ENCODE assay signal across 15 cellular contexts in the genomic region with DNA sequence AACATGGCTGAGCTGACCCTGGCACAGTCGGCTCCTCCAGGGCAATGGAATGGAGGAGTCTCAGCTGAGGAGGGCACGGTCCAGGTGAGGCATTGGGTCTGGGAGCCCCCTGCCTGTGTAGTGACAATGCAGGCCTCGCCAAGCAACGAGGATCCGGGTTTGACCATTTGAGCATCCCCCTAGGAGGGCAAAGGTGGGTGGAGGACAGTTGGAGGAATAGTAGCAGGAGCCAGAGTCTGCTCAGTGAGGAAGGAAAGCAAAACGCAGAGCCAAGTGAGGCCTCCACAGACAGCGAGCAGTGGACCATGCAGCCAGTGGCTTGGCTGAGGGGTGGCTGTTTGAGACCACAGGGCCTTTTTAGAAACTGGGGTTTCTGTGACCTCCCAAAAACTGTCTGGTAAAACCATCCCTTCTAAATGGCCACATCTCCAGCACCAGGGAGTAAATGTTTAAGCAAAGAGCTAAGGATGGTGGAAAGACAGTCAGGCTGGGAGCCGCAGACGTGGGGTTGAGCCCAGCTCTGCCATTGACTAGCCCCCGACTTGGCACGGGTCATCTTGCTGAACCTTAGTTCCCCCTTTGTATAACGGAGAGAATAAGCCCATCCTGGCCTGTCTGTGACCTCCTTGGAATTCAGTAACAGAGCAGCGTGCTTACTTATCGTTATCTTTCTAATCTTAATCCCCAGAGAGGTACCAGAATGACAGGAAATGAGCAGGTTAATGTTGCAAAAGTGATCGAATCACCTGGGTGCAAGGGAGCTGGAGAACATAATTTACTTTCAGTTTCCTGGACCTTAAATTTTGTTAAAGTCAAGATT. TPM values are rescaled to one million over a fixed set of nuclear protein-coding genes. Genes with fewer than 3 reads are reported as not detected.
A peak's percentile ranks its signal among the peaks of the same experiment; 100 is the strongest.
DNase-seq lines count a peak whose midpoint lies in the region; ATAC-seq, FAIRE-seq and TF ChIP-seq lines count a peak whose summit lies in the region.
"Had no signal": no experiment of that assay in that cellular context is flagged by ENCODE, and none has a peak within 500 bp of the region (broad histone marks: within the 10 kb centered on the region; RNA-seq: fewer than 3 reads in every experiment).

No MANE protein-coding gene starts in this region.

- H3K27me3 Mint-ChIP-seq in T-helper 1 cell treated with Interleukin-12 subunit alpha and Interleukin-12 subunit beta and Interleukin-4 antibody, amounts not matched to agents 30 μg/mL and 1 μg/mL, for 36 hours (ENCODE audit: low read depth): no peaks in the 10 kb centered on the region

- SMC1A ChIA-PET in GM12878 (lab: Charles Lee; ENCODE audit: uncharacterized antibody, unreplicated experiment): interaction anchor here (1.3 to 9.0 kb wide), 10 partner anchors 12 to 80 kb away, joined by 3 to 119 read pairs (median 8); no protein-coding TSS in a partner anchor

- H3K4me3 ChIP-seq in GM12878 (peak overlapping the region; percentile 7; the same call in 1 of the 2 replicates), retinal pigment epithelial cell (ENCODE audit: low read length) (no peak overlapping the region)
- H3K4me3 ChIP-seq: lung, prostate gland, SK-N-MC had no signal

- DNase-seq in T-helper 1 cell (no peak), GM12878 (ENCODE audit: low read depth, low spot score) (no peak), retinal pigment epithelial cell (ENCODE audit: low read depth) (peak; percentile 24), NCI-H2227 (lab: John Stamatoyannopoulos, UW; ENCODE audit: unreplicated experiment) (no peak), CD1c-positive myeloid dendritic cell (ENCODE audit: extremely low spot score) (no peak)
- DNase-seq: brain microvascular endothelial cell, hypothalamus, NCI-H1694 had no signal

- H3K36me3 ChIP-seq in GM12878 (ENCODE audit: control insufficient read depth in 2 of 2, insufficient read depth in 2 of 2, low read length in 1 of 2): peaks cover 0 to 4% of the 10 kb centered on the region in 2 experiments; a peak in 1 of 4 replicates
- H3K36me3 ChIP-seq: prostate gland had no signal

- H3K79me2 ChIP-seq in GM12878 (ENCODE audit: control insufficient read depth, insufficient read depth, low read length): no peaks in the 10 kb centered on the region

- TF ChIP-seq RAD21 in GM12878 (IDR thresholded peaks at IDR 0.05; ENCODE audit: insufficient read depth, low read depth, low read length): no peak

- no peak overlapping the region for H2AFZ ChIP-seq in GM12878 (ENCODE audit: control insufficient read depth, low read depth, low read length)

- H3K9ac ChIP-seq in GM12878 (ENCODE audit: control insufficient read depth, insufficient read depth, low read length): no peak overlapping the region

- peaks cover 24% of the 10 kb centered on the region for H3K36me3 Mint-ChIP-seq in T-helper 1 cell treated with Interleukin-12 subunit alpha and Interleukin-12 subunit beta and Interleukin-4 antibody, amounts not matched to agents 30 μg/mL and 1 μg/mL, for 36 hours (ENCODE audit: low read depth)

- H3K27me3 ChIP-seq in GM12878 (replicated peaks in 1 of 2; ENCODE audit: control insufficient read depth in 2 of 2, insufficient read depth in 2 of 2, low read length in 1 of 2): no peaks in the 10 kb centered on the region; a peak in 1 of 4 replicates
- H3K27me3 ChIP-seq: brain microvascular endothelial cell had no signal

- no peak for TF ChIP-seq CTCF in GM12878 (IDR thresholded peaks at IDR 0.05 in 2 of 3, conservative IDR thresholded peaks at IDR 0.05 in 1 of 3; ENCODE audit: control insufficient read depth in 2 of 3, extremely low read depth in 1 of 3, insufficient read depth in 1 of 3, low read depth in 3 of 3, low read length in 3 of 3)
- TF ChIP-seq CTCF in retinal pigment epithelial cell (conservative IDR thresholded peaks at IDR 0.05; ENCODE audit: low read depth, low read length): no peak

- no peaks in the 10 kb centered on the region for H3K9me3 Mint-ChIP-seq in T-helper 1 cell treated with Interleukin-12 subunit alpha and Interleukin-12 subunit beta and Interleukin-4 antibody, amounts not matched to agents 30 μg/mL and 1 μg/mL, for 36 hours

- no peaks in the 10 kb centered on the region for H3K9me3 ChIP-seq in GM12878 (replicated peaks; ENCODE audit: control insufficient read depth, insufficient read depth, low read length)
- H3K9me3 ChIP-seq: prostate gland had no signal

- POLR2A ChIA-PET in GM12878 (lab: Charles Lee): interaction anchor here (1.3 to 3.8 kb wide), 2 partner anchors 14 to 17 kb away, joined by 5 to 20 read pairs; no protein-coding TSS in a partner anchor

- H3K27ac ChIP-seq in GM12878 (ENCODE audit: control insufficient read depth, insufficient read depth): no peak overlapping the region
- H3K27ac ChIP-seq: 22Rv1, brain microvascular endothelial cell, prostate gland, SK-N-MC had no signal

- peak in 1 of 2 experiments; percentile 32; a peak in 1 of 4 replicates for TF ChIP-seq EP300 in GM12878 (IDR thresholded peaks at IDR 0.05; ENCODE audit: borderline replicate concordance in 1 of 2, control insufficient read depth in 1 of 2, low read depth in 2 of 2, low read length in 2 of 2)

- RAD21 ChIA-PET in GM12878 (lab: Charles Lee; ENCODE audit: unreplicated experiment): interaction anchor here (1.0 to 6.0 kb wide), 9 partner anchors 8 to 81 kb away, joined by 3 to 66 read pairs (median 3); a partner anchor contains a TSS

- peak; percentile 35 for ATAC-seq in HG03460 (IDR thresholded peaks at IDR 0.05; ENCODE audit: unreplicated experiment)
- peak; percentile 56 for ATAC-seq in GM12878
- no peak for ATAC-seq in GM18519 (IDR thresholded peaks at IDR 0.05; ENCODE audit: low FRiP score, unreplicated experiment)

- in situ Hi-C loops in GM12878 (cut with MboI): no loop called here

- CTCF ChIA-PET in GM12878 (lab: Yijun Ruan, JAX): interaction anchor here (1.0 to 7.3 kb wide), 5 partner anchors 12 to 60 kb away, joined by 3 to 41 read pairs (median 8); no protein-coding TSS in a partner anchor

- H3K4me1 Mint-ChIP-seq in T-helper 1 cell treated with Interleukin-12 subunit alpha and Interleukin-12 subunit beta and Interleukin-4 antibody, amounts not matched to agents 30 μg/mL and 1 μg/mL, for 36 hours (ENCODE audit: low read depth): peaks cover 45% of the 10 kb centered on the region

- peak overlapping the region; percentile 12 for H3K27ac Mint-ChIP-seq in T-helper 1 cell treated with Interleukin-12 subunit alpha and Interleukin-12 subunit beta and Interleukin-4 antibody, amounts not matched to agents 30 μg/mL and 1 μg/mL, for 36 hours

- H4K20me1 ChIP-seq in GM12878 (ENCODE audit: control insufficient read depth, insufficient read depth): no peaks in the 10 kb centered on the region

- H3K4me1 ChIP-seq in GM12878 (ENCODE audit: control insufficient read depth, insufficient read depth, low read length): peaks cover 37% of the 10 kb centered on the region
- H3K4me1 ChIP-seq: prostate gland had no signal

- BruUV-seq in GM12878 (replicated peaks; lab: Mats Ljungman, UMichigan): no TSS peak

- no peak for TF ChIP-seq POLR2A in GM12878 (IDR thresholded peaks at IDR 0.05; ENCODE audit: low read depth, low read length)

- no peak overlapping the region for H3K4me3 Mint-ChIP-seq in T-helper 1 cell treated with Interleukin-12 subunit alpha and Interleukin-12 subunit beta and Interleukin-4 antibody, amounts not matched to agents 30 μg/mL and 1 μg/mL, for 36 hours

- FAIRE-seq in GM12878 (lab: Jason Lieb, UNC): peak; percentile 85

- 28% methylated on average over 15 of the region's 15 CpGs for WGBS in GM12878 (ENCODE audit: insufficient coverage, insufficient replicate concordance, low lambda C conversion rate, missing lambda C conversion rate)

- peak overlapping the region; percentile 81 for H3K4me2 ChIP-seq in GM12878 (ENCODE audit: control insufficient read depth, insufficient read depth)

- intact Hi-C loops in GM12878 (cut with micrococcal nuclease; ENCODE audit: unreplicated experiment): loop anchor here (1.0 kb wide), 1 partner anchor 17 kb away; no protein-coding TSS in a partner anchor

TF ChIP-seq in GM12878, 131 proteins besides CTCF, POLR2A, EP300 and RAD21 (continues in another document):
- TF ChIP-seq SRF (IDR thresholded peaks at IDR 0.05; ENCODE audit: low read depth in 2 of 2, low read length in 2 of 2) (0 out of 4 replicates have a peak, but pooled peaks of 1 of the 2 experiments have one; percentile 5), IKZF2 (IDR thresholded peaks at IDR 0.05) (peak in 1 of 2 experiments; percentile 30; a peak in 1 of 4 replicates), HDGF (IDR thresholded peaks at IDR 0.05) (no peak), NFIC (IDR thresholded peaks at IDR 0.05; ENCODE audit: low read depth, low read length) (0 out of 2 replicates have a peak, but pooled peaks have one; percentile 27), RCOR1 (conservative IDR thresholded peaks at IDR 0.05; ENCODE audit: low read depth, low read length) (no peak), MTA2 (IDR thresholded peaks at IDR 0.05; ENCODE audit: low read depth) (peak; percentile 20; the same call in 1 of the 2 replicates), STAT1 (conservative IDR thresholded peaks at IDR 0.05) (no peak)
- TF ChIP-seq, protein P1, sequence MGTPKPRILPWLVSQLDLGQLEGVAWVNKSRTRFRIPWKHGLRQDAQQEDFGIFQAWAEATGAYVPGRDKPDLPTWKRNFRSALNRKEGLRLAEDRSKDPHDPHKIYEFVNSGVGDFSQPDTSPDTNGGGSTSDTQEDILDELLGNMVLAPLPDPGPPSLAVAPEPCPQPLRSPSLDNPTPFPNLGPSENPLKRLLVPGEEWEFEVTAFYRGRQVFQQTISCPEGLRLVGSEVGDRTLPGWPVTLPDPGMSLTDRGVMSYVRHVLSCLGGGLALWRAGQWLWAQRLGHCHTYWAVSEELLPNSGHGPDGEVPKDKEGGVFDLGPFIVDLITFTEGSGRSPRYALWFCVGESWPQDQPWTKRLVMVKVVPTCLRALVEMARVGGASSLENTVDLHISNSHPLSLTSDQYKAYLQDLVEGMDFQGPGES (IDR thresholded peaks at IDR 0.05): no peak

RNA-seq across cellular contexts. Expression of a gene that starts 46.8 kb away (rescaled TPM):
- total RNA-seq in GM12878 (2013; cell fraction: nucleolus; rRNA removed): 60.8 and 68.6 TPM in 2 replicates
- total RNA-seq in GM12878 (2014; rRNA removed) (61.8 and 75.1 TPM in 2 replicates), GM12878 (2014; rRNA removed; fragmentation: Illumina TruSeq; extraction: Trizol) (73.5 and 74.7 TPM in 2 replicates), GM12878 (2021) (51.2 and 54.4 TPM in 2 replicates)
- 12.6 TPM for polyA plus RNA-seq in GM12878 (2011; ENCODE audit: low read depth)
- polyA plus RNA-seq in GM12878 (2011; rRNA removed) (92.6 and 138 TPM in 2 replicates), GM12878 (2014; fragmentation: Illumina TruSeq; extraction: Trizol) (61.0 and 74.5 TPM in 2 replicates), GM12878 (2014; fragmentation: Nextera tagmentation; extraction: Ambion mirVana) (10 to 100 TPM; 27.1 to 39.0 TPM), GM12878 (2014; rRNA removed) (43.9 and 52.4 TPM in 2 replicates), GM12878 (2016; fragmentation: Nextera tagmentation; extraction: Ambion mirVana) (10 to 100 TPM; 92.3 to 97.3 TPM)
- polyA plus RNA-seq in GM12878 (2011; cell fraction: cytosol; rRNA removed): 32.5 and 34.3 TPM in 2 replicates
- polyA plus RNA-seq in GM12878 (2011; cell fraction: nucleus; rRNA removed): 15.2 and 17.9 TPM in 2 replicates
- 19.5 and 21.1 TPM in 2 replicates for polyA plus RNA-seq in GM12878 (2012)
- polyA minus RNA-seq in GM12878 (2011; rRNA and poly(A)+ RNA removed): 36.8 and 51.9 TPM in 2 replicates
- 16.0 and 22.4 TPM in 2 replicates for polyA minus RNA-seq in GM12878 (2011; cell fraction: cytosol; rRNA and poly(A)+ RNA removed)
- 7.6 and 12.7 TPM in 2 replicates for polyA minus RNA-seq in GM12878 (2011; cell fraction: nucleus; rRNA and poly(A)+ RNA removed)
